In genomic region chr19:40525234-40526051, GRCh38 we compare ENCODE assay signal across 1 cellular context.
TF ChIP-seq lines count a peak whose summit lies in the region.

No MANE protein-coding gene starts in this region.

TF ChIP-seq in IMR-90, 13 proteins besides CTCF, POLR2A, EP300 and RAD21 (continued from another document):
- TF ChIP-seq MAFK (IDR thresholded peaks at IDR 0.05; ENCODE audit: low read depth, low read length) (no peak), ELK1 (IDR thresholded peaks at IDR 0.05; ENCODE audit: borderline replicate concordance, low read depth, low read length) (no peak), RFX5 (IDR thresholded peaks at IDR 0.05; ENCODE audit: low read depth, low read length) (no peak), BHLHE40 (IDR thresholded peaks at IDR 0.05; ENCODE audit: low read depth, low read length) (no peak), MAZ (IDR thresholded peaks at IDR 0.05; ENCODE audit: borderline replicate concordance, low read depth, low read length) (no peak), NFE2L2 (IDR thresholded peaks at IDR 0.05; ENCODE audit: low read depth, low read length) (no peak)
- TF ChIP-seq, protein P1, sequence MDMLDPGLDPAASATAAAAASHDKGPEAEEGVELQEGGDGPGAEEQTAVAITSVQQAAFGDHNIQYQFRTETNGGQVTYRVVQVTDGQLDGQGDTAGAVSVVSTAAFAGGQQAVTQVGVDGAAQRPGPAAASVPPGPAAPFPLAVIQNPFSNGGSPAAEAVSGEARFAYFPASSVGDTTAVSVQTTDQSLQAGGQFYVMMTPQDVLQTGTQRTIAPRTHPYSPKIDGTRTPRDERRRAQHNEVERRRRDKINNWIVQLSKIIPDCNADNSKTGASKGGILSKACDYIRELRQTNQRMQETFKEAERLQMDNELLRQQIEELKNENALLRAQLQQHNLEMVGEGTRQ (IDR thresholded peaks at IDR 0.05; ENCODE audit: low read depth, low read length) = no peak
